Comparison of ENCODE assay signal across 22 cellular contexts in genomic region chr12:30964896-30965612, GRCh38. TPM values are rescaled to one million over a fixed set of nuclear protein-coding genes. Genes with fewer than 3 reads are reported as not detected.
A peak's percentile ranks its signal among the peaks of the same experiment; 100 is the strongest.
DNase-seq lines count a peak whose midpoint lies in the region; ATAC-seq, FAIRE-seq and TF ChIP-seq lines count a peak whose summit lies in the region.
"Had no signal": no experiment of that assay in that cellular context is flagged by ENCODE, and none has a peak within 500 bp of the region (broad histone marks: within the 10 kb centered on the region; RNA-seq: fewer than 3 reads in every experiment).

No MANE protein-coding gene starts in this region.

- in situ Hi-C loops in G401 (cut with HindIII; ENCODE audit: low sequenced_read_pairs): no loop called here

- no peak overlapping the region for H3K27ac ChIP-seq in kidney (ENCODE audit: low read depth in 2 of 2, low read length in 2 of 2)
- H3K27ac ChIP-seq in spleen: no peak overlapping the region
- H3K27ac ChIP-seq: A549; BLaER1 treated with 17β-estradiol and CSF1 and Interleukin-3, amounts not matched to agents 10 nM and 100 nM; GM23248 had no signal

- DNase-seq in G401 (ENCODE audit: low spot score) (peak; percentile 84), cerebellar cortex (ENCODE audit: low spot score) (peak; percentile 80), kidney (peak; percentile 39), spleen (peak; percentile 59), NCI-H146 (lab: John Stamatoyannopoulos, UW) (no peak)
- DNase-seq: 8988T; AML-193; BE2C; CD4-positive, alpha-beta T cell; CD8-positive, alpha-beta memory T cell; DMS79 treated with DMSO at 0.1 percent for 48 hours; GM23248; HCEC 1CT had no signal

- no peak for TF ChIP-seq CTCF in kidney (IDR thresholded peaks at IDR 0.05; ENCODE audit: borderline replicate concordance, extremely low read depth, insufficient read depth)
- no peak for TF ChIP-seq CTCF in spleen (IDR thresholded peaks at IDR 0.05 in 8 of 11, conservative IDR thresholded peaks at IDR 0.05 in 3 of 11)

- intact Hi-C loops in kidney (cut with DNase I) (no loop called here), spleen (cut with DNase I; ENCODE audit: low total_unique reads) (no loop called here)

- H3K4me1 ChIP-seq in kidney (ENCODE audit: control insufficient read depth in 1 of 2, insufficient read depth in 1 of 2, low read depth in 1 of 2, low read length in 2 of 2) (peaks cover 0 to 4% of the 10 kb centered on the region in 2 donors), spleen (peaks cover 0 to 3% (median 0%) of the 10 kb centered on the region in 6 donors)
- H3K4me1 ChIP-seq: A549, BE2C had no signal

- TF ChIP-seq POLR2A in spleen (IDR thresholded peaks at IDR 0.05): no peak

- FAIRE-seq in kidney (lab: Jason Lieb, UNC): no peak
- FAIRE-seq: A549, G401.6, GM12892 had no signal

- H3K4me3 ChIP-seq in kidney (ENCODE audit: low read length in 2 of 2): no peak overlapping the region
- H3K4me3 ChIP-seq in spleen: no peak overlapping the region
- H3K4me3 ChIP-seq: A549; BLaER1 treated with 17β-estradiol and CSF1 and Interleukin-3, amounts not matched to agents 10 nM and 100 nM; GM23248 had no signal

- H3K9me3 ChIP-seq in kidney (ENCODE audit: control insufficient read depth in 1 of 2, low read length in 2 of 2) (no peaks in the 10 kb centered on the region), spleen (no peaks in the 10 kb centered on the region)
- H3K9me3 ChIP-seq: A549; BE2C; BLaER1 treated with 17β-estradiol and CSF1 and Interleukin-3, amounts not matched to agents 10 nM and 100 nM had no signal

- no peak overlapping the region for H3K9ac ChIP-seq in kidney (ENCODE audit: low read length in 2 of 2)
- H3K9ac ChIP-seq: BLaER1 treated with 17β-estradiol and CSF1 and Interleukin-3, amounts not matched to agents 10 nM and 100 nM; GM23248 had no signal

- ATAC-seq in HG02870 (IDR thresholded peaks at IDR 0.05; ENCODE audit: unreplicated experiment) (no peak), GM21526 (IDR thresholded peaks at IDR 0.05; ENCODE audit: low FRiP score, unreplicated experiment) (no peak), HG03460 (IDR thresholded peaks at IDR 0.05; ENCODE audit: unreplicated experiment) (no peak)

- H3K27me3 ChIP-seq in spleen (replicated peaks in 1 of 7): peaks cover 0 to 8% (median 0%) of the 10 kb centered on the region in 7 donors
- H3K27me3 ChIP-seq: BLaER1 treated with 17β-estradiol and CSF1 and Interleukin-3, amounts not matched to agents 10 nM and 100 nM had no signal

- 86 to 92% (median 88%) methylated on average over 12 to 14 of the region's 14 CpGs for WGBS in spleen, 5 donors

- no peaks in the 10 kb centered on the region for H3K36me3 ChIP-seq in kidney (ENCODE audit: control insufficient read depth in 1 of 2, insufficient read depth in 2 of 2, low read length in 2 of 2)
- H3K36me3 ChIP-seq in spleen: no peaks in the 10 kb centered on the region
- H3K36me3 ChIP-seq: BE2C; BLaER1 treated with 17β-estradiol and CSF1 and Interleukin-3, amounts not matched to agents 10 nM and 100 nM had no signal

RNA-seq across cellular contexts. Expression of gene TSPAN11, which starts 38.5 kb away (rescaled TPM):
- total RNA-seq in G401 (2014; rRNA removed; shearing (Covaris generic)): not detected in 2 replicates
- 7.5 TPM for total RNA-seq in kidney
- 1.3 TPM for polyA plus RNA-seq in kidney (ENCODE audit: insufficient read depth, low read depth, low replicate concordance)
- total RNA-seq in spleen: 1 to 10 TPM in 6 of 7 donors, under 1 TPM in 1; 0.26 to 4.1 (median 2.0) TPM
- polyA plus RNA-seq in spleen: 1 to 10 TPM in 1 of 3 donors, under 1 TPM in 2; 0.67 to 1.0 (median 0.93) TPM
- total RNA-seq: CD4-positive, alpha-beta T cell; CD8-positive, alpha-beta memory T cell; Daoy had no signal
- polyA plus RNA-seq: CD14-positive monocyte; CD8-positive, alpha-beta memory T cell had no signal
